1 cellular context compared by ENCODE assay signal in genomic region chr19:41883821-41884733, GRCh38.
TF ChIP-seq lines count a peak whose summit lies in the region.

No MANE protein-coding gene starts in this region.

TF ChIP-seq in HepG2, 621 proteins besides CTCF, POLR2A, EP300 and RAD21 (continued from another document and continues in another):
- peak; percentile 82 for TF ChIP-seq ATF2 (CRISPR knock-in tag; IDR thresholded peaks at IDR 0.05)
- no peak for TF ChIP-seq NBN (conservative IDR thresholded peaks at IDR 0.05)
- peak; percentile 99 for TF ChIP-seq ZNF629 (CRISPR knock-in tag; conservative IDR thresholded peaks at IDR 0.05)
- no peak for TF ChIP-seq PRDM4 (CRISPR knock-in tag; IDR thresholded peaks at IDR 0.05; ENCODE audit: borderline replicate concordance)
- TF ChIP-seq ZNF768 (CRISPR knock-in tag; IDR thresholded peaks at IDR 0.05) = peak; percentile 9; the same call in 1 of the 2 replicates
- peak; percentile 99 for TF ChIP-seq KDM1A (CRISPR knock-in tag; IDR thresholded peaks at IDR 0.05)
- peak; percentile 62 for TF ChIP-seq GABPA (IDR thresholded peaks at IDR 0.05; ENCODE audit: low read depth, low read length)
- TF ChIP-seq GABPA (CRISPR knock-in tag; IDR thresholded peaks at IDR 0.05; ENCODE audit: low read depth) = peak; percentile 90
- TF ChIP-seq ETS1 (CRISPR knock-in tag; IDR thresholded peaks at IDR 0.05) = 0 out of 2 replicates have a peak, but pooled peaks have one; percentile 48
- TF ChIP-seq ZNF256 (CRISPR knock-in tag; conservative IDR thresholded peaks at IDR 0.05) = no peak; the same call in 1 of the 2 replicates
- TF ChIP-seq POLR2AphosphoS2 (IDR thresholded peaks at IDR 0.05; ENCODE audit: low read depth, low read length) = no peak
- TF ChIP-seq TFE3 (CRISPR knock-in tag; IDR thresholded peaks at IDR 0.05) = peak; percentile 61; the same call in 1 of the 2 replicates
- TF ChIP-seq ETV5 (CRISPR knock-in tag; IDR thresholded peaks at IDR 0.05; ENCODE audit: borderline replicate concordance) = peak; percentile 78; the same call in 1 of the 2 replicates
- TF ChIP-seq ZNF747 (CRISPR knock-in tag; IDR thresholded peaks at IDR 0.05; ENCODE audit: borderline replicate concordance) = peak; percentile 80; the same call in 1 of the 2 replicates
- no peak for TF ChIP-seq ZBTB39 (CRISPR knock-in tag; IDR thresholded peaks at IDR 0.05)
- TF ChIP-seq ZNF282 (IDR thresholded peaks at IDR 0.05; ENCODE audit: partially characterized antibody) = no peak
- no peak for TF ChIP-seq KIAA2018 (CRISPR knock-in tag; IDR thresholded peaks at IDR 0.05; ENCODE audit: borderline replicate concordance)
- TF ChIP-seq ZFP36 (IDR thresholded peaks at IDR 0.05; ENCODE audit: borderline replicate concordance, low read depth, low read length, partially characterized antibody) = no peak
- 0 out of 2 replicates have a peak, but pooled peaks have one; percentile 40 for TF ChIP-seq ZNF543 (CRISPR knock-in tag; IDR thresholded peaks at IDR 0.05)
- TF ChIP-seq ZFP36L1 (CRISPR knock-in tag; IDR thresholded peaks at IDR 0.05) = peak; percentile 72
- peak; percentile 89 for TF ChIP-seq MEIS2 (CRISPR knock-in tag; IDR thresholded peaks at IDR 0.05)
- no peak for TF ChIP-seq ZFAT (CRISPR knock-in tag; conservative IDR thresholded peaks at IDR 0.05)
- no peak for TF ChIP-seq BRF2 (CRISPR knock-in tag; IDR thresholded peaks at IDR 0.05)
- TF ChIP-seq ZBTB7B (CRISPR knock-in tag; IDR thresholded peaks at IDR 0.05) = peak; percentile 71; the same call in 1 of the 2 replicates
- TF ChIP-seq MAX (IDR thresholded peaks at IDR 0.05) = peak; percentile 49; the same call in 1 of the 2 replicates
- no peak for TF ChIP-seq ZNF276 (CRISPR knock-in tag; IDR thresholded peaks at IDR 0.05; ENCODE audit: low read depth)
- no peak for TF ChIP-seq HHEX (CRISPR knock-in tag; IDR thresholded peaks at IDR 0.05)
- no peak for TF ChIP-seq NFYC (CRISPR knock-in tag; IDR thresholded peaks at IDR 0.05)
- TF ChIP-seq KLF12 (CRISPR knock-in tag; IDR thresholded peaks at IDR 0.05; ENCODE audit: borderline replicate concordance) = peak; percentile 90; the same call in 1 of the 2 replicates
- TF ChIP-seq ZNF432 (CRISPR knock-in tag; IDR thresholded peaks at IDR 0.05; ENCODE audit: borderline replicate concordance) = no peak
- no peak for TF ChIP-seq CENPBD1 (CRISPR knock-in tag; IDR thresholded peaks at IDR 0.05; ENCODE audit: borderline replicate concordance, low read depth)
- TF ChIP-seq FLYWCH1 (CRISPR knock-in tag; IDR thresholded peaks at IDR 0.05) = no peak
